ENCODE assay signal across 25 cellular contexts in the genomic region with DNA sequence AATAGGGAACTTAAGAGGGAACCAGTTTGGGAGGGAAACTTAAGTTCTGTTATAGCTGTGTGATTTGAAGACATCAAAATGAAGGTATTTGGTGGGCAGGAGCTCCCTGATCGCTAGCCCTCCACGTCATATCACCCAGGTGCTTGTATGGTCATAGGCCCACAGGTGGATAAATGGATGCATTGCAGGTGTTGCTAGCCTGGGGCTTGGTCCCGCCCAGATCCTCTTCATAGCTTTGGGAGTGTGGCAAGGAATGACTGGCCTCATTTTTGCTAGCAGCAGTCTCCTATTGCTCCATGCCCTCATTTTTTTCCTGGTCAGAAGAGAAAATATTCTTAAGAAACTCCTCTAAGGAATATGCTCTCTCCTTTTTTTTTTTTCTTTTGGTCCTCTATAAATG.
"Had no signal": no experiment of that assay in that cellular context is flagged by ENCODE, and none has a peak within 500 bp of the region (broad histone marks: within the 10 kb centered on the region; RNA-seq: fewer than 3 reads in every experiment).

No MANE protein-coding gene starts in this region.

- H3K27me3 ChIP-seq: adrenal gland, ascending aorta, brain microvascular endothelial cell, esophagus muscularis mucosa, gastrocnemius medialis, upper lobe of right lung had no signal

- H3K4me1 ChIP-seq: adrenal gland, ascending aorta, esophagus muscularis mucosa, upper lobe of right lung had no signal

- H3K27me3 Mint-ChIP-seq: activated naive CD8-positive, alpha-beta T cell; naive thymus-derived CD4-positive, alpha-beta T cell had no signal

- H3K4me3 Mint-ChIP-seq: activated naive CD8-positive, alpha-beta T cell; neural crest cell had no signal

- H3K9me3 Mint-ChIP-seq: neural crest cell had no signal

- H3K27ac ChIP-seq: adrenal gland, ascending aorta, brain microvascular endothelial cell, esophagus muscularis mucosa, gastrocnemius medialis, thoracic aorta, upper lobe of right lung, WERI-Rb-1 had no signal

- ATAC-seq: gastrocnemius medialis; left cardiac atrium; naive thymus-derived CD4-positive, alpha-beta T cell; sciatic nerve; upper lobe of right lung had no signal

- H3K9me3 ChIP-seq: adrenal gland, ascending aorta, esophagus muscularis mucosa, gastrocnemius medialis, thoracic aorta, upper lobe of right lung had no signal

- H3K4me1 Mint-ChIP-seq: neural crest cell had no signal

- DNase-seq: activated T-cell treated with anti-CD3 and anti-CD28 coated beads, Interleukin-2, amount 50 U/mL, for 1 hour; adrenal gland; brain microvascular endothelial cell; central memory CD4-positive, alpha-beta T cell; dermis blood vessel endothelial cell; effector CD8-positive, alpha-beta T cell; gastrocnemius medialis; head of caudate nucleus; hypothalamus; islet precursor cell; left cardiac atrium; naive thymus-derived CD4-positive, alpha-beta T cell; posterior cingulate gyrus; small intestine; stimulated activated CD4-positive, alpha-beta T cell treated with anti-CD3 and anti-CD28 coated beads, Interleukin-2, amount 100 ng/mL, for 48 hours; stimulated activated naive CD4-positive, alpha-beta T cell treated with Interleukin-2 at 50 U/mL for 16 hours; T-helper 1 cell; upper lobe of right lung; WERI-Rb-1 had no signal
